Comparison of ENCODE assay signal across 7 cellular contexts in the genomic region with DNA sequence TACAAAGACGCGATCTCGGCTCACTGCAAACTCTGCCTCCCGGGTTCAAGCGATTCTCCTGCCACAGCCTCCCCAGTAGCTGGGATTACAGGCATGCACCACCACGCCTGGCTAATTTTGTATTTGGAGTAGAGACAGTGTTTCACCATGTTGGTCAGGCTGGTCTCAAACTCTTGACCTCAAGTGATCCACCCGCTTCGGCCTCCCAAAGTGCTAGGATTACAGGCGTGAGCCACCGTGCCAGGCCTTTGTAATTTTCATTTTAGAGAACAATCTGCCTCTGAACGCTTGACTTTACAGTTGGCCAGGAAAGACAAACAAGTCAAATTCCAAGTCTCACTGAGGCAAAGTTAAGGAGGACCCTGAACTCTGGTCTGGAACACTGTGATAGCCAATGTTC. TPM values are rescaled to one million over a fixed set of nuclear protein-coding genes. Genes with fewer than 3 reads are reported as not detected.
"Had no signal": no experiment of that assay in that cellular context is flagged by ENCODE, and none has a peak within 500 bp of the region (broad histone marks: within the 10 kb centered on the region; RNA-seq: fewer than 3 reads in every experiment).

No MANE protein-coding gene starts in this region.

RNA-seq across cellular contexts. Expression of a gene that starts 4.8 kb away (rescaled TPM):
- total RNA-seq: ascending aorta, bronchial epithelial cell had no signal

RNA-seq across cellular contexts. Expression of a gene that starts 31.1 kb away (rescaled TPM):
- total RNA-seq: activated T-cell treated with anti-CD3 and anti-CD28 coated beads, Interleukin-2, amount 50 U/mL, for 4 hours; ascending aorta; bronchial epithelial cell; cardiac muscle cell; cerebellum; chondrocyte had no signal

RNA-seq across cellular contexts. Expression of a gene that starts 50.3 kb away (rescaled TPM):
- total RNA-seq: ascending aorta, astrocyte, bronchial epithelial cell had no signal
